Comparison of ENCODE assay signal across 8 cellular contexts in the genomic region with DNA sequence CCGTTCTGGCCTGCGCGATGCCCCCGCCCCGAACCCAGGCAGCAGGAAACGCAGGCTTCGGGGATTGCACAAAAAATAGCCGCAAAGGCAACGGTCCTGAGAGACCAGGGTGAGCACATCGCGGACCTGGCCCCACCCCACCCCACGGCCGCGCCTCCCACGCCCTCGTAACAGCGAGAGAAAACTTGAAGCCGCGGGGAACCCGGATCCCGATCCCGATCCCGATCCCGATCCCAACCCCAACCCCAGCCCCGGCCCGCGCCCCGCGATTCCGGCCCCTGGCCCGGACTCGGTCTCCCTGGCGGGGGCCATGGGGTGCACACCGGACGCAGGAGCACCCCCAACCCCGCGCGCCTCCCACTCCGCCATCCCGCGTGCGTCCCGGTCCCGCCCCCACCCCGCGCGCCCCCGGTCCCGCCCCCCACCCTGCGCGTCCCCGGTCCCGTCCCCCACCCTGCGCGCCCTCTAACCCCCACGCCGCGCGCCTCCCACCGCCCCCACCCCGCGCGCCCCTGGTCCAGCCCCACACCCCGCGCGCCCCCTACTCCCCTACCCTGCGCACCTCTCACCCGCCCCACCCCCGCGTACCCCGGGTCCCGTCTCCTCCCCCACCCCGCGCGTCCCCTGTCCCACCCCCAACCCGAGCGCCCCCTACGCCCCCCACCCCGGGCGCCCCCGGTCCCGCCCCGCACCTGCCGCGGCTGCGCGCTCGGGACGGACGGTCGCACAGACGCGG. TPM values are rescaled to one million over a fixed set of nuclear protein-coding genes. Genes with fewer than 3 reads are reported as not detected.
DNase-seq lines count a peak whose midpoint lies in the region; ATAC-seq, FAIRE-seq and TF ChIP-seq lines count a peak whose summit lies in the region.

No MANE protein-coding gene starts in this region.

- in situ Hi-C loops in GM18951 (cut with MboI; ENCODE audit: low sequenced_read_pairs, unreplicated experiment) = loop anchor here (10.0 kb wide), 1 partner anchor 169 kb away; no protein-coding TSS in a partner anchor

- TF ChIP-seq POLR2A in GM18951 (IDR thresholded peaks at IDR 0.05; ENCODE audit: extremely low read depth, insufficient read depth, insufficient read length) = peak; percentile 34

- H3K36me3 ChIP-seq in ascending aorta = peaks cover 24 to 47% of the 10 kb centered on the region in 2 donors
- peaks cover 21% of the 10 kb centered on the region for H3K36me3 ChIP-seq in iPS DF 6.9 (ENCODE audit: control insufficient read depth, insufficient read depth, low read length)

- WGBS in iPS DF 6.9 (ENCODE audit: insufficient coverage, insufficient read length) = no CpG with 5 or more reads among the region's 93 CpGs

- FAIRE-seq in RCC 7860 (lab: Jason Lieb, UNC) = no peak

- DNase-seq in RCC 7860 (ENCODE audit: low spot score) = peak; percentile 43
- DNase-seq in ascending aorta (ENCODE audit: low spot score in 2 of 2) = peak in 1 of 2 donors; percentile 82
- DNase-seq in iPS DF 6.9 (ENCODE audit: low read depth, low spot score) = no peak
- no peak for DNase-seq in NCI-H526 treated with DMSO at 0.1 percent for 48 hours (lab: John Stamatoyannopoulos, UW)

- H3K9me3 ChIP-seq in ascending aorta (no peaks in the 10 kb centered on the region), iPS DF 6.9 (ENCODE audit: control insufficient read depth, insufficient read depth, low read length) (no peaks in the 10 kb centered on the region)

- TF ChIP-seq CTCF in ascending aorta (IDR thresholded peaks at IDR 0.05) = no peak

- intact Hi-C loops in ascending aorta (cut with DNase I) = loop anchor here (1.0 to 10.0 kb wide), 5 partner anchors 29 to 469 kb away; a partner anchor contains a TSS

- ATAC-seq in HG03460 (IDR thresholded peaks at IDR 0.05; ENCODE audit: unreplicated experiment) (no peak), GM21723 (IDR thresholded peaks at IDR 0.05; ENCODE audit: unreplicated experiment) (no peak)

- H3K27ac ChIP-seq in ascending aorta (peak overlapping the region; percentile 77 to 79), iPS DF 6.9 (ENCODE audit: low read length) (no peak overlapping the region), skin epidermis (peak overlapping the region; percentile 82 to 98 (median 93))

- H3K4me3 ChIP-seq in ascending aorta (peak overlapping the region; percentile 59 to 76), iPS DF 6.9 (ENCODE audit: low read length) (peak overlapping the region; percentile 91; the same call in 1 of the 2 replicates), skin epidermis (peak overlapping the region; percentile 69 to 98 (median 93))

- no peaks in the 10 kb centered on the region for H3K27me3 ChIP-seq in ascending aorta
- H3K27me3 ChIP-seq in iPS DF 6.9 (ENCODE audit: control insufficient read depth, insufficient read depth, low read length) = no peaks in the 10 kb centered on the region

- H3K4me1 ChIP-seq in ascending aorta (peaks cover 0 to 21% of the 10 kb centered on the region in 2 donors), iPS DF 6.9 (ENCODE audit: control insufficient read depth, insufficient read depth, low read length) (no peaks in the 10 kb centered on the region; the same call in 1 of the 2 replicates)

RNA-seq across cellular contexts. Expression of a gene that starts 29.0 kb away (rescaled TPM):
- total RNA-seq in ascending aorta = 12.3 TPM

RNA-seq across cellular contexts. Expression of a gene that starts 29.1 kb away (rescaled TPM):
- 1.9 TPM for total RNA-seq in ascending aorta
